ENCODE assay signal across 21 cellular contexts in genomic region chr2:41716497-41716896, GRCh38.
DNase-seq lines count a peak whose midpoint lies in the region; TF ChIP-seq lines count a peak whose summit lies in the region.
"Had no signal": no experiment of that assay in that cellular context is flagged by ENCODE, and none has a peak within 500 bp of the region (broad histone marks: within the 10 kb centered on the region; RNA-seq: fewer than 3 reads in every experiment).

No MANE protein-coding gene starts in this region.

- 85% methylated on average over 5 of the region's 5 CpGs for WGBS in mammary epithelial cell (ENCODE audit: low coverage, missing lambda C conversion rate)

- in situ Hi-C loops in mammary epithelial cell (cut with MboI; ENCODE audit: low sequenced_read_pairs in 2 of 2) = no loop called here

- H3K9ac ChIP-seq in mammary epithelial cell (ENCODE audit: insufficient read depth, low read length) = no peak overlapping the region
- H3K9ac ChIP-seq: GM23248 had no signal

- H3K36me3 ChIP-seq in mammary epithelial cell (ENCODE audit: insufficient read depth, low read length) (no peaks in the 10 kb centered on the region), breast epithelium (no peaks in the 10 kb centered on the region), tibial artery (no peaks in the 10 kb centered on the region)
- H3K36me3 ChIP-seq: cardiac muscle cell, heart left ventricle, vagina had no signal

- dilution Hi-C loops in mammary epithelial cell (cut with HindIII; ENCODE audit: low sequenced_read_pairs) = no loop called here

- H3K9me3 ChIP-seq in mammary epithelial cell (replicated peaks; ENCODE audit: insufficient read depth, low read length) (no peaks in the 10 kb centered on the region), breast epithelium (no peaks in the 10 kb centered on the region), tibial artery (no peaks in the 10 kb centered on the region)
- H3K9me3 ChIP-seq: heart left ventricle, vagina had no signal

- peaks cover 28% of the 10 kb centered on the region for H3K4me1 ChIP-seq in mammary epithelial cell (ENCODE audit: insufficient read depth, low read length)
- no peaks in the 10 kb centered on the region for H3K4me1 ChIP-seq in breast epithelium
- H3K4me1 ChIP-seq in tibial artery = peaks cover 0 to 26% (median under 1%) of the 10 kb centered on the region in 4 donors
- H3K4me1 ChIP-seq: vagina had no signal

- TF ChIP-seq CTCF in mammary epithelial cell (conservative IDR thresholded peaks at IDR 0.05 in 1 of 2, IDR thresholded peaks at IDR 0.05 in 1 of 2; ENCODE audit: extremely low read depth in 1 of 2, insufficient read depth in 1 of 2, low read depth in 1 of 2, low read length in 2 of 2) = no peak
- no peak for TF ChIP-seq CTCF in breast epithelium (IDR thresholded peaks at IDR 0.05)
- TF ChIP-seq CTCF in tibial artery (IDR thresholded peaks at IDR 0.05) = no peak

- peak overlapping the region; percentile 72 for H2AFZ ChIP-seq in mammary epithelial cell (ENCODE audit: low read depth, low read length)
- H2AFZ ChIP-seq: GM23248 had no signal

- CTCF ChIA-PET in mammary epithelial cell (lab: Charles Lee; ENCODE audit: low non-redundant PET) = no interaction called here

- no peak overlapping the region for H3K4me3 ChIP-seq in mammary epithelial cell (replicated peaks in 1 of 3; ENCODE audit: insufficient read depth in 1 of 3, low read depth in 2 of 3, low read length in 3 of 3)
- no peak overlapping the region for H3K4me3 ChIP-seq in breast epithelium
- no peak overlapping the region for H3K4me3 ChIP-seq in tibial artery
- H3K4me3 ChIP-seq: cardiac muscle cell, GM23248, vagina had no signal

- no peaks in the 10 kb centered on the region for H4K20me1 ChIP-seq in mammary epithelial cell (ENCODE audit: insufficient read depth, low read length)

- intact Hi-C loops in mammary epithelial cell (cut with micrococcal nuclease) = no loop called here
- intact Hi-C loops in breast epithelium (cut with DNase I; ENCODE audit: low total_unique reads) = no loop called here
- intact Hi-C loops in tibial artery (cut with DNase I; ENCODE audit: low total_unique reads) = no loop called here

- BruUV-seq in mammary epithelial cell (replicated peaks; lab: Mats Ljungman, UMichigan) = no TSS peak

- no peaks in the 10 kb centered on the region for H3K79me2 ChIP-seq in mammary epithelial cell (ENCODE audit: insufficient read depth, low read length)

- no peak for TF ChIP-seq POLR2A in breast epithelium (IDR thresholded peaks at IDR 0.05)

- H3K27ac ChIP-seq in mammary epithelial cell (ENCODE audit: insufficient read depth, low read depth, low read length) (peak overlapping the region; percentile 44), breast epithelium (no peak overlapping the region), tibial artery (peak overlapping the region; percentile 60 to 79)
- H3K27ac ChIP-seq: cardiac muscle cell, GM23248, vagina had no signal

- no peak overlapping the region for H3K4me2 ChIP-seq in mammary epithelial cell (ENCODE audit: insufficient read depth, low read depth, low read length)

- DNase-seq in mammary epithelial cell = no peak
- DNase-seq in breast epithelium (ENCODE audit: low spot score in 2 of 2) = no peak
- DNase-seq in NCI-H2081 treated with DMSO at 0.1 percent for 48 hours (lab: John Stamatoyannopoulos, UW) = peak; percentile 13
- DNase-seq in SHP77 (lab: John Stamatoyannopoulos, UW) = peak; percentile 29 to 63
- no peak for DNase-seq in tibial artery
- no peak for DNase-seq in Ammon's horn (ENCODE audit: low spot score)
- DNase-seq in stimulated activated CD4-positive, alpha-beta T cell treated with anti-CD3 and anti-CD28 coated beads, Interleukin-2, amount 100 ng/mL, for 48 hours = no peak
- no peak for DNase-seq in HuH-7 (ENCODE audit: low spot score)
- DNase-seq: activated CD4-positive, alpha-beta memory T cell treated with anti-CD3 and anti-CD28 coated beads for 36 hours; activated naive CD8-positive, alpha-beta T cell treated with anti-CD3 and anti-CD28 coated beads, Interleukin-2, amount 10 ng/mL, durations not matched to agents 7 days and 5 days; activated T-cell treated with anti-CD3 and anti-CD28 coated beads, Interleukin-2, amount 50 U/mL, for 24 hours; CD4-positive, alpha-beta T cell; EL; GM23248; heart left ventricle; Kasumi-1; NCI-H2171; PC-3; stimulated activated naive CD8-positive, alpha-beta T cell treated with anti-CD3 and anti-CD28 coated beads, Interleukin-15, Interleukin-2, amounts not matched to agents 100 U/mL and 50 U/mL, for 24 hours had no signal

- H3K27me3 ChIP-seq in mammary epithelial cell (ENCODE audit: insufficient read depth, low read length) (no peaks in the 10 kb centered on the region), breast epithelium (no peaks in the 10 kb centered on the region), tibial artery (no peaks in the 10 kb centered on the region)
- H3K27me3 ChIP-seq: cardiac muscle cell, heart left ventricle, vagina had no signal

Comparison
In these comparisons a context has a peak if more than half of its experiments do, and no peak if none do; other contexts are left out.
1. H3K27ac ChIP-seq: peak in mammary epithelial cell (single experiment) and tibial artery (2 of 2); none in breast epithelium (0 of 2).
2. DNase-seq: peak in NCI-H2081 treated with DMSO at 0.1 percent for 48 hours (single experiment) and SHP77 (2 of 2); none in mammary epithelial cell (single experiment), breast epithelium (0 of 2), tibial artery (0 of 2), Ammon's horn (single experiment), stimulated activated CD4-positive, alpha-beta T cell treated with anti-CD3 and anti-CD28 coated beads, Interleukin-2, amount 100 ng/mL, for 48 hours (0 of 2) and HuH-7 (single experiment).